27 cellular contexts compared by ENCODE assay signal in genomic region chr1:223201967-223202366, GRCh38. TPM values are rescaled to one million over a fixed set of nuclear protein-coding genes. Genes with fewer than 3 reads are reported as not detected.
DNase-seq lines count a peak whose midpoint lies in the region; ATAC-seq and TF ChIP-seq lines count a peak whose summit lies in the region.
"Had no signal": no experiment of that assay in that cellular context is flagged by ENCODE, and none has a peak within 500 bp of the region (broad histone marks: within the 10 kb centered on the region; RNA-seq: fewer than 3 reads in every experiment).

No MANE protein-coding gene starts in this region.

- TF ChIP-seq CTCF in mammary epithelial cell (conservative IDR thresholded peaks at IDR 0.05 in 1 of 2, IDR thresholded peaks at IDR 0.05 in 1 of 2; ENCODE audit: extremely low read depth in 1 of 2, insufficient read depth in 1 of 2, low read depth in 1 of 2, low read length in 2 of 2) (no peak), esophagus muscularis mucosa (IDR thresholded peaks at IDR 0.05) (no peak)

- BruUV-seq in mammary epithelial cell (replicated peaks; lab: Mats Ljungman, UMichigan), result no TSS peak

- in situ Hi-C loops in mammary epithelial cell (cut with MboI; ENCODE audit: low sequenced_read_pairs in 2 of 2), result no loop called here

- no peak overlapping the region for H2AFZ ChIP-seq in mammary epithelial cell (ENCODE audit: low read depth, low read length)
- H2AFZ ChIP-seq: parathyroid adenoma had no signal

- H3K4me3 ChIP-seq in MG63 (no peak overlapping the region), mammary epithelial cell (replicated peaks in 1 of 3; ENCODE audit: insufficient read depth in 1 of 3, low read depth in 2 of 3, low read length in 3 of 3) (no peak overlapping the region), esophagus muscularis mucosa (no peak overlapping the region)
- H3K4me3 ChIP-seq: colonic mucosa, lung, right lobe of liver, SJSA1, tibial artery had no signal

- no peaks in the 10 kb centered on the region for H3K79me2 ChIP-seq in mammary epithelial cell (ENCODE audit: insufficient read depth, low read length)
- H3K79me2 ChIP-seq: parathyroid adenoma had no signal

- H3K9me3 ChIP-seq in MG63 (no peaks in the 10 kb centered on the region), mammary epithelial cell (replicated peaks; ENCODE audit: insufficient read depth, low read length) (no peaks in the 10 kb centered on the region), esophagus muscularis mucosa (no peaks in the 10 kb centered on the region)
- H3K9me3 ChIP-seq: colonic mucosa, right lobe of liver, SJSA1, tibial artery had no signal

- TF ChIP-seq EP300 in esophagus muscularis mucosa (IDR thresholded peaks at IDR 0.05), result no peak

- peak; percentile 4 for DNase-seq in NCI-H2029 (lab: John Stamatoyannopoulos, UW)
- DNase-seq in NCI-H2029 treated with DMSO at 0.1 percent for 48 hours (lab: John Stamatoyannopoulos, UW), result no peak
- DNase-seq in MG63, result peak; percentile 41
- DNase-seq in mammary epithelial cell, result peak; percentile 28
- DNase-seq in renal cortical epithelial cell (ENCODE audit: low read depth), result peak; percentile 31
- no peak for DNase-seq in stimulated activated CD4-positive, alpha-beta T cell treated with anti-CD3 and anti-CD28 coated beads, Interleukin-12 subunit alpha, Interleukin-12 subunit beta, amount 100 ng/mL, for 4 hours
- no peak for DNase-seq in esophagus muscularis mucosa (ENCODE audit: extremely low spot score)
- DNase-seq: activated CD4-positive, CD25-positive, alpha-beta regulatory T cell treated with anti-CD3 and anti-CD28 coated beads, Interleukin-2, amount 50 U/mL, for 72 hours; activated CD8-positive, alpha-beta T cell treated with anti-CD3 and anti-CD28 coated beads, Interleukin-2, amount 10 ng/mL, durations not matched to agents 7 days and 5 days; activated gamma-delta T cell treated with Interleukin-2 at 50 U/mL for 16 hours; CD4-positive, alpha-beta memory T cell; colonic mucosa; Karpas-422; NCI-H1048; NCI-H1694 treated with DMSO at 0.1 percent for 48 hours; NCI-H446 treated with DMSO at 0.1 percent for 48 hours; nephron progenitor cell; right lobe of liver; stimulated activated naive CD8-positive, alpha-beta T cell treated with anti-CD3 and anti-CD28 coated beads, Interleukin-15, amount 100 ng/mL, for 72 hours; tibial artery had no signal

- H3K27ac ChIP-seq in mammary epithelial cell (ENCODE audit: insufficient read depth, low read depth, low read length), result no peak overlapping the region
- H3K27ac ChIP-seq in esophagus muscularis mucosa (replicated peaks in 1 of 4), result no peak overlapping the region
- H3K27ac ChIP-seq: colonic mucosa, parathyroid adenoma, right lobe of liver, SJSA1, tibial artery had no signal

- H3K27me3 ChIP-seq in MG63 (no peaks in the 10 kb centered on the region), mammary epithelial cell (ENCODE audit: insufficient read depth, low read length) (no peaks in the 10 kb centered on the region), esophagus muscularis mucosa (peaks cover 0 to 17% (median 0%) of the 10 kb centered on the region in 4 donors)
- H3K27me3 ChIP-seq: colonic mucosa, right lobe of liver, SJSA1 had no signal

- H3K4me2 ChIP-seq in mammary epithelial cell (ENCODE audit: insufficient read depth, low read depth, low read length), result no peak overlapping the region

- H3K9ac ChIP-seq in mammary epithelial cell (ENCODE audit: insufficient read depth, low read length), result no peak overlapping the region
- H3K9ac ChIP-seq: parathyroid adenoma had no signal

- H4K20me1 ChIP-seq in mammary epithelial cell (ENCODE audit: insufficient read depth, low read length), result no peaks in the 10 kb centered on the region

- CTCF ChIA-PET in mammary epithelial cell (lab: Charles Lee; ENCODE audit: low non-redundant PET), result interaction anchor here (0.7 kb wide), 1 partner anchor 9 kb away, joined by 3 read pairs; no protein-coding TSS in a partner anchor

- intact Hi-C loops in mammary epithelial cell (cut with micrococcal nuclease), result no loop called here
- intact Hi-C loops in esophagus muscularis mucosa (cut with DNase I), result no loop called here

- WGBS in mammary epithelial cell (ENCODE audit: low coverage, missing lambda C conversion rate), result 76% methylated on average over 2 of the region's 2 CpGs
- no CpG with 5 or more reads among the region's 2 CpGs for WGBS in esophagus muscularis mucosa

- dilution Hi-C loops in mammary epithelial cell (cut with HindIII; ENCODE audit: low sequenced_read_pairs), result no loop called here

- H3K4me1 ChIP-seq in mammary epithelial cell (ENCODE audit: insufficient read depth, low read length) (peaks cover 10% of the 10 kb centered on the region), esophagus muscularis mucosa (no peaks in the 10 kb centered on the region)
- H3K4me1 ChIP-seq: colonic mucosa, parathyroid adenoma, right lobe of liver, tibial artery had no signal

- no peak for TF ChIP-seq POLR2A in esophagus muscularis mucosa (IDR thresholded peaks at IDR 0.05; ENCODE audit: low read depth)

- no peak for ATAC-seq in GM21390 (IDR thresholded peaks at IDR 0.05; ENCODE audit: unreplicated experiment)
- ATAC-seq: activated CD8-positive, alpha-beta T cell treated with anti-CD3 and anti-CD28 coated beads, Interleukin-2, amount 10 ng/mL, durations not matched to agents 7 days and 5 days; Panc1 had no signal

- H3K36me3 ChIP-seq in MG63, result no peaks in the 10 kb centered on the region
- no peaks in the 10 kb centered on the region for H3K36me3 ChIP-seq in mammary epithelial cell (ENCODE audit: insufficient read depth, low read length)
- H3K36me3 ChIP-seq in esophagus muscularis mucosa, result no peaks in the 10 kb centered on the region
- H3K36me3 ChIP-seq: colonic mucosa, right lobe of liver, SJSA1, tibial artery had no signal

RNA-seq across cellular contexts. Expression of gene TLR5, which starts 58.9 kb away (rescaled TPM):
- 0.30 and 0.33 TPM in 2 replicates for total RNA-seq in MG63 (2014; rRNA removed; shearing (Covaris generic); ENCODE audit: low replicate concordance)
- total RNA-seq in mammary epithelial cell (1 to 10 TPM; 1.3 to 1.5 TPM), renal cortical epithelial cell (0.17 and 9.1 TPM in 2 replicates), esophagus muscularis mucosa (1 to 10 TPM; 2.8 to 8.3 (median 6.1) TPM)
- polyA plus RNA-seq in mammary epithelial cell, result 1.1 TPM
- polyA minus RNA-seq in mammary epithelial cell, result not detected
- total RNA-seq: A172; T-helper 1 cell treated with Interleukin-12 subunit alpha and Interleukin-12 subunit beta and Interleukin-4 antibody, amounts not matched to agents 30 ng/mL and 1 ng/mL, for 36 hours had no signal

Comparison
In these comparisons a context has a peak if more than half of its experiments do, and no peak if none do; other contexts are left out.
1. DNase-seq: peak in NCI-H2029 (single experiment), MG63 (single experiment), mammary epithelial cell (single experiment) and renal cortical epithelial cell (single experiment); none in NCI-H2029 treated with DMSO at 0.1 percent for 48 hours (single experiment), stimulated activated CD4-positive, alpha-beta T cell treated with anti-CD3 and anti-CD28 coated beads, Interleukin-12 subunit alpha, Interleukin-12 subunit beta, amount 100 ng/mL, for 4 hours (single experiment) and esophagus muscularis mucosa (single experiment).